Comparison of ENCODE assay signal across 1 cellular context in the genomic region with DNA sequence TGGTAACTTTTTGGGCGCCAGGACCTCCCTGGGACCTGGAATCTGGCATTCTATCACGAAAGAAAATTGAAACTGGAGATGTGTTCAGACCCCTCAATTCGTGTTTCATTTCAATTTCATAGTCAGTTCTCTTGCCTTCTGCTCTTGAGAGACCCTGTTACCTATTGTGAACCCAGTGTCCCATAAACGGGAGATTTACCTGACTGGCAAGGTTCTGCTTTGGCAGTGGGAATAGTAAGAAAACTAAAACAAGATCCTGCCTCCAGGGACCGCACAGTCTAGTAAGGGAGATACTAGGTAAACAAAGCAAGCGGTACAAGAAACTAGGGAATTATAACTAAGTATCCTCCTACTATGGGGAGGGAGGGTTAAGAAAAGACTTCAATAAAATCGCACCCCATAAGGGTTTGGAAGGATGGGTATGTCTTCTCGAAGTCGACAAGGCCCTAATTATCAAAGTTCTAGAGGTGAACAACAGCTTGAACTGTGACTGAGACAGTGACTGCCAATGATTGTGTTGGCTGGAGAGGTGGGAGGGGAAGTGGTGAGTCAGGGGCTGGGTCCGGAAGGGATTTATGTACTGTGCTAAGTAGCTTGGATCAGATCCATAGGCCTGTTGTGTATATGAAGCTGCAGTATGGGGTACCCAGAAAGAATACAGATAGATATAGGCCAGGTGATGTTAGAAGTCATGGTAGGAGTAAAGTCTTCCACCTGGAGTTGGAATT.
A peak's percentile ranks its signal among the peaks of the same experiment; 100 is the strongest.
TF ChIP-seq lines count a peak whose summit lies in the region.

No MANE protein-coding gene starts in this region.

TF ChIP-seq in HepG2, 621 proteins besides CTCF, POLR2A, EP300 and RAD21 (continued from another document and continues in another):
- TF ChIP-seq NR0B2 (CRISPR knock-in tag; IDR thresholded peaks at IDR 0.05) (no peak), GABPB1 (CRISPR knock-in tag; IDR thresholded peaks at IDR 0.05) (no peak), SNAI1 (CRISPR knock-in tag; IDR thresholded peaks at IDR 0.05; ENCODE audit: borderline replicate concordance) (no peak), ZNF503 (CRISPR knock-in tag; IDR thresholded peaks at IDR 0.05) (0 out of 2 replicates have a peak, but pooled peaks have one; percentile 39), ATF1 (CRISPR knock-in tag; IDR thresholded peaks at IDR 0.05) (peak; percentile 47; the same call in 1 of the 2 replicates), MAFF (IDR thresholded peaks at IDR 0.05; ENCODE audit: low read depth, low read length) (no peak), ZNF484 (CRISPR knock-in tag; IDR thresholded peaks at IDR 0.05; ENCODE audit: borderline replicate concordance, low read depth) (no peak), HMG20A (CRISPR knock-in tag; IDR thresholded peaks at IDR 0.05; ENCODE audit: borderline replicate concordance) (peak; percentile 63; the same call in 1 of the 2 replicates), MZF1 (CRISPR knock-in tag; IDR thresholded peaks at IDR 0.05; ENCODE audit: borderline replicate concordance) (no peak), TRIM24 (CRISPR knock-in tag; IDR thresholded peaks at IDR 0.05) (no peak), TFE3 (CRISPR knock-in tag; IDR thresholded peaks at IDR 0.05) (peak; percentile 70; the same call in 1 of the 2 replicates), REL (CRISPR knock-in tag; conservative IDR thresholded peaks at IDR 0.05) (no peak), TSC22D2 (CRISPR knock-in tag; IDR thresholded peaks at IDR 0.05; ENCODE audit: borderline replicate concordance) (0 out of 2 replicates have a peak, but pooled peaks have one; percentile 19), ZNF616 (CRISPR knock-in tag; IDR thresholded peaks at IDR 0.05; ENCODE audit: low read depth) (no peak), POGZ (CRISPR knock-in tag; IDR thresholded peaks at IDR 0.05) (peak; percentile 52; the same call in 1 of the 2 replicates), YEATS2 (CRISPR knock-in tag; IDR thresholded peaks at IDR 0.05; ENCODE audit: borderline replicate concordance) (no peak), ETV6 (CRISPR knock-in tag; conservative IDR thresholded peaks at IDR 0.05) (no peak), ZFP37 (CRISPR knock-in tag; IDR thresholded peaks at IDR 0.05; ENCODE audit: borderline replicate concordance) (no peak), GATAD1 (CRISPR knock-in tag; IDR thresholded peaks at IDR 0.05) (no peak), NFE2 (CRISPR knock-in tag; IDR thresholded peaks at IDR 0.05) (no peak), CC2D1A (CRISPR knock-in tag; IDR thresholded peaks at IDR 0.05) (0 out of 2 replicates have a peak, but pooled peaks have one; percentile 42)
- TF ChIP-seq, protein P1, sequence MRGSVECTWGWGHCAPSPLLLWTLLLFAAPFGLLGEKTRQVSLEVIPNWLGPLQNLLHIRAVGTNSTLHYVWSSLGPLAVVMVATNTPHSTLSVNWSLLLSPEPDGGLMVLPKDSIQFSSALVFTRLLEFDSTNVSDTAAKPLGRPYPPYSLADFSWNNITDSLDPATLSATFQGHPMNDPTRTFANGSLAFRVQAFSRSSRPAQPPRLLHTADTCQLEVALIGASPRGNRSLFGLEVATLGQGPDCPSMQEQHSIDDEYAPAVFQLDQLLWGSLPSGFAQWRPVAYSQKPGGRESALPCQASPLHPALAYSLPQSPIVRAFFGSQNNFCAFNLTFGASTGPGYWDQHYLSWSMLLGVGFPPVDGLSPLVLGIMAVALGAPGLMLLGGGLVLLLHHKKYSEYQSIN (CRISPR knock-in tag; IDR thresholded peaks at IDR 0.05; ENCODE audit: borderline replicate concordance), result no peak
- TF ChIP-seq, protein P2, sequence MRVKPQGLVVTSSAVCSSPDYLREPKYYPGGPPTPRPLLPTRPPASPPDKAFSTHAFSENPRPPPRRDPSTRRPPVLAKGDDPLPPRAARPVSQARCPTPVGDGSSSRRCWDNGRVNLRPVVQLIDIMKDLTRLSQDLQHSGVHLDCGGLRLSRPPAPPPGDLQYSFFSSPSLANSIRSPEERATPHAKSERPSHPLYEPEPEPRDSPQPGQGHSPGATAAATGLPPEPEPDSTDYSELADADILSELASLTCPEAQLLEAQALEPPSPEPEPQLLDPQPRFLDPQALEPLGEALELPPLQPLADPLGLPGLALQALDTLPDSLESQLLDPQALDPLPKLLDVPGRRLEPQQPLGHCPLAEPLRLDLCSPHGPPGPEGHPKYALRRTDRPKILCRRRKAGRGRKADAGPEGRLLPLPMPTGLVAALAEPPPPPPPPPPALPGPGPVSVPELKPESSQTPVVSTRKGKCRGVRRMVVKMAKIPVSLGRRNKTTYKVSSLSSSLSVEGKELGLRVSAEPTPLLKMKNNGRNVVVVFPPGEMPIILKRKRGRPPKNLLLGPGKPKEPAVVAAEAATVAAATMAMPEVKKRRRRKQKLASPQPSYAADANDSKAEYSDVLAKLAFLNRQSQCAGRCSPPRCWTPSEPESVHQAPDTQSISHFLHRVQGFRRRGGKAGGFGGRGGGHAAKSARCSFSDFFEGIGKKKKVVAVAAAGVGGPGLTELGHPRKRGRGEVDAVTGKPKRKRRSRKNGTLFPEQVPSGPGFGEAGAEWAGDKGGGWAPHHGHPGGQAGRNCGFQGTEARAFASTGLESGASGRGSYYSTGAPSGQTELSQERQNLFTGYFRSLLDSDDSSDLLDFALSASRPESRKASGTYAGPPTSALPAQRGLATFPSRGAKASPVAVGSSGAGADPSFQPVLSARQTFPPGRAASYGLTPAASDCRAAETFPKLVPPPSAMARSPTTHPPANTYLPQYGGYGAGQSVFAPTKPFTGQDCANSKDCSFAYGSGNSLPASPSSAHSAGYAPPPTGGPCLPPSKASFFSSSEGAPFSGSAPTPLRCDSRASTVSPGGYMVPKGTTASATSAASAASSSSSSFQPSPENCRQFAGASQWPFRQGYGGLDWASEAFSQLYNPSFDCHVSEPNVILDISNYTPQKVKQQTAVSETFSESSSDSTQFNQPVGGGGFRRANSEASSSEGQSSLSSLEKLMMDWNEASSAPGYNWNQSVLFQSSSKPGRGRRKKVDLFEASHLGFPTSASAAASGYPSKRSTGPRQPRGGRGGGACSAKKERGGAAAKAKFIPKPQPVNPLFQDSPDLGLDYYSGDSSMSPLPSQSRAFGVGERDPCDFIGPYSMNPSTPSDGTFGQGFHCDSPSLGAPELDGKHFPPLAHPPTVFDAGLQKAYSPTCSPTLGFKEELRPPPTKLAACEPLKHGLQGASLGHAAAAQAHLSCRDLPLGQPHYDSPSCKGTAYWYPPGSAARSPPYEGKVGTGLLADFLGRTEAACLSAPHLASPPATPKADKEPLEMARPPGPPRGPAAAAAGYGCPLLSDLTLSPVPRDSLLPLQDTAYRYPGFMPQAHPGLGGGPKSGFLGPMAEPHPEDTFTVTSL (CRISPR knock-in tag; IDR thresholded peaks at IDR 0.05; ENCODE audit: borderline replicate concordance), result peak; percentile 59; the same call in 1 of the 2 replicates
- TF ChIP-seq, protein P3, sequence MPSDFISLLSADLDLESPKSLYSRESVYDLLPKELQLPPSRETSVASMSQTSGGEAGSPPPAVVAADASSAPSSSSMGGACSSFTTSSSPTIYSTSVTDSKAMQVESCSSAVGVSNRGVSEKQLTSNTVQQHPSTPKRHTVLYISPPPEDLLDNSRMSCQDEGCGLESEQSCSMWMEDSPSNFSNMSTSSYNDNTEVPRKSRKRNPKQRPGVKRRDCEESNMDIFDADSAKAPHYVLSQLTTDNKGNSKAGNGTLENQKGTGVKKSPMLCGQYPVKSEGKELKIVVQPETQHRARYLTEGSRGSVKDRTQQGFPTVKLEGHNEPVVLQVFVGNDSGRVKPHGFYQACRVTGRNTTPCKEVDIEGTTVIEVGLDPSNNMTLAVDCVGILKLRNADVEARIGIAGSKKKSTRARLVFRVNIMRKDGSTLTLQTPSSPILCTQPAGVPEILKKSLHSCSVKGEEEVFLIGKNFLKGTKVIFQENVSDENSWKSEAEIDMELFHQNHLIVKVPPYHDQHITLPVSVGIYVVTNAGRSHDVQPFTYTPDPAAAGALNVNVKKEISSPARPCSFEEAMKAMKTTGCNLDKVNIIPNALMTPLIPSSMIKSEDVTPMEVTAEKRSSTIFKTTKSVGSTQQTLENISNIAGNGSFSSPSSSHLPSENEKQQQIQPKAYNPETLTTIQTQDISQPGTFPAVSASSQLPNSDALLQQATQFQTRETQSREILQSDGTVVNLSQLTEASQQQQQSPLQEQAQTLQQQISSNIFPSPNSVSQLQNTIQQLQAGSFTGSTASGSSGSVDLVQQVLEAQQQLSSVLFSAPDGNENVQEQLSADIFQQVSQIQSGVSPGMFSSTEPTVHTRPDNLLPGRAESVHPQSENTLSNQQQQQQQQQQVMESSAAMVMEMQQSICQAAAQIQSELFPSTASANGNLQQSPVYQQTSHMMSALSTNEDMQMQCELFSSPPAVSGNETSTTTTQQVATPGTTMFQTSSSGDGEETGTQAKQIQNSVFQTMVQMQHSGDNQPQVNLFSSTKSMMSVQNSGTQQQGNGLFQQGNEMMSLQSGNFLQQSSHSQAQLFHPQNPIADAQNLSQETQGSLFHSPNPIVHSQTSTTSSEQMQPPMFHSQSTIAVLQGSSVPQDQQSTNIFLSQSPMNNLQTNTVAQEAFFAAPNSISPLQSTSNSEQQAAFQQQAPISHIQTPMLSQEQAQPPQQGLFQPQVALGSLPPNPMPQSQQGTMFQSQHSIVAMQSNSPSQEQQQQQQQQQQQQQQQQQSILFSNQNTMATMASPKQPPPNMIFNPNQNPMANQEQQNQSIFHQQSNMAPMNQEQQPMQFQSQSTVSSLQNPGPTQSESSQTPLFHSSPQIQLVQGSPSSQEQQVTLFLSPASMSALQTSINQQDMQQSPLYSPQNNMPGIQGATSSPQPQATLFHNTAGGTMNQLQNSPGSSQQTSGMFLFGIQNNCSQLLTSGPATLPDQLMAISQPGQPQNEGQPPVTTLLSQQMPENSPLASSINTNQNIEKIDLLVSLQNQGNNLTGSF (CRISPR knock-in tag; IDR thresholded peaks at IDR 0.05), result no peak
- TF ChIP-seq, protein P4, sequence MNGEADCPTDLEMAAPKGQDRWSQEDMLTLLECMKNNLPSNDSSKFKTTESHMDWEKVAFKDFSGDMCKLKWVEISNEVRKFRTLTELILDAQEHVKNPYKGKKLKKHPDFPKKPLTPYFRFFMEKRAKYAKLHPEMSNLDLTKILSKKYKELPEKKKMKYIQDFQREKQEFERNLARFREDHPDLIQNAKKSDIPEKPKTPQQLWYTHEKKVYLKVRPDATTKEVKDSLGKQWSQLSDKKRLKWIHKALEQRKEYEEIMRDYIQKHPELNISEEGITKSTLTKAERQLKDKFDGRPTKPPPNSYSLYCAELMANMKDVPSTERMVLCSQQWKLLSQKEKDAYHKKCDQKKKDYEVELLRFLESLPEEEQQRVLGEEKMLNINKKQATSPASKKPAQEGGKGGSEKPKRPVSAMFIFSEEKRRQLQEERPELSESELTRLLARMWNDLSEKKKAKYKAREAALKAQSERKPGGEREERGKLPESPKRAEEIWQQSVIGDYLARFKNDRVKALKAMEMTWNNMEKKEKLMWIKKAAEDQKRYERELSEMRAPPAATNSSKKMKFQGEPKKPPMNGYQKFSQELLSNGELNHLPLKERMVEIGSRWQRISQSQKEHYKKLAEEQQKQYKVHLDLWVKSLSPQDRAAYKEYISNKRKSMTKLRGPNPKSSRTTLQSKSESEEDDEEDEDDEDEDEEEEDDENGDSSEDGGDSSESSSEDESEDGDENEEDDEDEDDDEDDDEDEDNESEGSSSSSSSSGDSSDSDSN (CRISPR knock-in tag; IDR thresholded peaks at IDR 0.05), result no peak
- TF ChIP-seq, protein P5, sequence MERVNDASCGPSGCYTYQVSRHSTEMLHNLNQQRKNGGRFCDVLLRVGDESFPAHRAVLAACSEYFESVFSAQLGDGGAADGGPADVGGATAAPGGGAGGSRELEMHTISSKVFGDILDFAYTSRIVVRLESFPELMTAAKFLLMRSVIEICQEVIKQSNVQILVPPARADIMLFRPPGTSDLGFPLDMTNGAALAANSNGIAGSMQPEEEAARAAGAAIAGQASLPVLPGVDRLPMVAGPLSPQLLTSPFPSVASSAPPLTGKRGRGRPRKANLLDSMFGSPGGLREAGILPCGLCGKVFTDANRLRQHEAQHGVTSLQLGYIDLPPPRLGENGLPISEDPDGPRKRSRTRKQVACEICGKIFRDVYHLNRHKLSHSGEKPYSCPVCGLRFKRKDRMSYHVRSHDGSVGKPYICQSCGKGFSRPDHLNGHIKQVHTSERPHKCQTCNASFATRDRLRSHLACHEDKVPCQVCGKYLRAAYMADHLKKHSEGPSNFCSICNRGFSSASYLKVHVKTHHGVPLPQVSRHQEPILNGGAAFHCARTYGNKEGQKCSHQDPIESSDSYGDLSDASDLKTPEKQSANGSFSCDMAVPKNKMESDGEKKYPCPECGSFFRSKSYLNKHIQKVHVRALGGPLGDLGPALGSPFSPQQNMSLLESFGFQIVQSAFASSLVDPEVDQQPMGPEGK (CRISPR knock-in tag; IDR thresholded peaks at IDR 0.05), result peak; percentile 49
- TF ChIP-seq, protein P6, sequence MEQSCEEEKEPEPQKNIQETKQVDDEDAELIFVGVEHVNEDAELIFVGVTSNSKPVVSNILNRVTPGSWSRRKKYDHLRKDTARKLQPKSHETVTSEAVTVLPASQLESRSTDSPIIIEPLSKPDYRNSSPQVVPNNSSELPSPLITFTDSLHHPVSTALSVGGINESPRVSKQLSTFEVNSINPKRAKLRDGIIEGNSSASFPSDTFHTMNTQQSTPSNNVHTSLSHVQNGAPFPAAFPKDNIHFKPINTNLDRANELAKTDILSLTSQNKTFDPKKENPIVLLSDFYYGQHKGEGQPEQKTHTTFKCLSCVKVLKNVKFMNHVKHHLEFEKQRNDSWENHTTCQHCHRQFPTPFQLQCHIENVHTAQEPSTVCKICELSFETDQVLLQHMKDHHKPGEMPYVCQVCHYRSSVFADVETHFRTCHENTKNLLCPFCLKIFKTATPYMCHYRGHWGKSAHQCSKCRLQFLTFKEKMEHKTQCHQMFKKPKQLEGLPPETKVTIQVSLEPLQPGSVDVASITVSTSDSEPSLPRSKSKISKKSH (CRISPR knock-in tag; IDR thresholded peaks at IDR 0.05; ENCODE audit: borderline replicate concordance), result no peak
